Comparison of ENCODE assay signal across 1 cellular context in the genomic region with DNA sequence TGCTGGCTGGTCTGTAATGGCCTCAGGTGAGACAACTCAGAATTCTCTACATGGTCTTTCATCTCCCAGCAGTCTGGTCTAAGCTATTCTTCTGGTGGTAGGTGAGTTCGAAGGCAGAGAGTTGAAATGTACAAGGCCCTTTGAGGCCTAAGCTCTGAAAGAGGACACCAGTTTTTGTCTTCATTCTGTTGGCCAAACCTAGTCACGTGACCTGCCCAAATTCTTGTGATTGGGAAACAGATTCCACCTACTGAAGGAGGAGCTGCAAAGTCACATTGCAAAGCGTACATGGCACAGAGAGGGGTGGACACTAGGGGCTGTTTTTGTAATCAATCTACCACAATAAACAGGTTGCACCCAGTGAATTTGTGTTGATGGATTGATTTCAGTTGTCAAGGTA.
TF ChIP-seq lines count a peak whose summit lies in the region.

No MANE protein-coding gene starts in this region.

TF ChIP-seq in K562, 482 proteins besides CTCF, POLR2A, EP300 and RAD21 (continued from another document):
- TF ChIP-seq, protein P1, sequence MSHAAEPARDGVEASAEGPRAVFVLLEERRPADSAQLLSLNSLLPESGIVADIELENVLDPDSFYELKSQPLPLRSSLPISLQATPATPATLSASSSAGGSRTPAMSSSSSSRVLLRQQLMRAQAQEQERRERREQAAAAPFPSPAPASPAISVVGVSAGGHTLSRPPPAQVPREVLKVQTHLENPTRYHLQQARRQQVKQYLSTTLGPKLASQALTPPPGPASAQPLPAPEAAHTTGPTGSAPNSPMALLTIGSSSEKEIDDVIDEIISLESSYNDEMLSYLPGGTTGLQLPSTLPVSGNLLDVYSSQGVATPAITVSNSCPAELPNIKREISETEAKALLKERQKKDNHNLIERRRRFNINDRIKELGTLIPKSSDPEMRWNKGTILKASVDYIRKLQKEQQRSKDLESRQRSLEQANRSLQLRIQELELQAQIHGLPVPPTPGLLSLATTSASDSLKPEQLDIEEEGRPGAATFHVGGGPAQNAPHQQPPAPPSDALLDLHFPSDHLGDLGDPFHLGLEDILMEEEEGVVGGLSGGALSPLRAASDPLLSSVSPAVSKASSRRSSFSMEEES (CRISPR knock-in tag; IDR thresholded peaks at IDR 0.05) = peak; percentile 95
- TF ChIP-seq SPI1 (IDR thresholded peaks at IDR 0.05; ENCODE audit: borderline replicate concordance, low read depth, low read length) (no peak), TBL1XR1 (IDR thresholded peaks at IDR 0.05; ENCODE audit: low read length in 2 of 2) (no peak), ZNF121 (CRISPR knock-in tag; conservative IDR thresholded peaks at IDR 0.05) (no peak), MYBL2 (IDR thresholded peaks at IDR 0.05; ENCODE audit: low read depth) (no peak), MYBL2 (CRISPR knock-in tag; IDR thresholded peaks at IDR 0.05; ENCODE audit: borderline replicate concordance) (no peak), MYC (IDR thresholded peaks at IDR 0.05; ENCODE audit: low read depth, low read length) (no peak), MYC (CRISPR knock-in tag; IDR thresholded peaks at IDR 0.05; ENCODE audit: borderline replicate concordance, low read depth) (no peak), TOE1 (IDR thresholded peaks at IDR 0.05; ENCODE audit: borderline replicate concordance) (peak; percentile 83), TOE1 (CRISPR knock-in tag; IDR thresholded peaks at IDR 0.05; ENCODE audit: borderline replicate concordance, low read depth) (no peak), ZNF212 (CRISPR knock-in tag; IDR thresholded peaks at IDR 0.05) (no peak), NCOA2 (IDR thresholded peaks at IDR 0.05; ENCODE audit: partially characterized antibody in 2 of 2) (no peak), NFYB (IDR thresholded peaks at IDR 0.05; ENCODE audit: extremely low read depth, insufficient read length) (peak; percentile 22), LCOR (CRISPR knock-in tag; IDR thresholded peaks at IDR 0.05) (no peak), RAD51 (IDR thresholded peaks at IDR 0.05; ENCODE audit: borderline replicate concordance, low read depth) (peak; percentile 91), CBFA2T2 (conservative IDR thresholded peaks at IDR 0.05) (peak; percentile 68), ZEB2 (IDR thresholded peaks at IDR 0.05) (no peak)
- TF ChIP-seq, protein P2, sequence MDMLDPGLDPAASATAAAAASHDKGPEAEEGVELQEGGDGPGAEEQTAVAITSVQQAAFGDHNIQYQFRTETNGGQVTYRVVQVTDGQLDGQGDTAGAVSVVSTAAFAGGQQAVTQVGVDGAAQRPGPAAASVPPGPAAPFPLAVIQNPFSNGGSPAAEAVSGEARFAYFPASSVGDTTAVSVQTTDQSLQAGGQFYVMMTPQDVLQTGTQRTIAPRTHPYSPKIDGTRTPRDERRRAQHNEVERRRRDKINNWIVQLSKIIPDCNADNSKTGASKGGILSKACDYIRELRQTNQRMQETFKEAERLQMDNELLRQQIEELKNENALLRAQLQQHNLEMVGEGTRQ (CRISPR knock-in tag; IDR thresholded peaks at IDR 0.05) = peak; percentile 62
- TF ChIP-seq, protein P3, sequence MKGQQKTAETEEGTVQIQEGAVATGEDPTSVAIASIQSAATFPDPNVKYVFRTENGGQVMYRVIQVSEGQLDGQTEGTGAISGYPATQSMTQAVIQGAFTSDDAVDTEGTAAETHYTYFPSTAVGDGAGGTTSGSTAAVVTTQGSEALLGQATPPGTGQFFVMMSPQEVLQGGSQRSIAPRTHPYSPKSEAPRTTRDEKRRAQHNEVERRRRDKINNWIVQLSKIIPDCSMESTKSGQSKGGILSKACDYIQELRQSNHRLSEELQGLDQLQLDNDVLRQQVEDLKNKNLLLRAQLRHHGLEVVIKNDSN (CRISPR knock-in tag; IDR thresholded peaks at IDR 0.05) = peak; percentile 55
- TF ChIP-seq, protein P4, sequence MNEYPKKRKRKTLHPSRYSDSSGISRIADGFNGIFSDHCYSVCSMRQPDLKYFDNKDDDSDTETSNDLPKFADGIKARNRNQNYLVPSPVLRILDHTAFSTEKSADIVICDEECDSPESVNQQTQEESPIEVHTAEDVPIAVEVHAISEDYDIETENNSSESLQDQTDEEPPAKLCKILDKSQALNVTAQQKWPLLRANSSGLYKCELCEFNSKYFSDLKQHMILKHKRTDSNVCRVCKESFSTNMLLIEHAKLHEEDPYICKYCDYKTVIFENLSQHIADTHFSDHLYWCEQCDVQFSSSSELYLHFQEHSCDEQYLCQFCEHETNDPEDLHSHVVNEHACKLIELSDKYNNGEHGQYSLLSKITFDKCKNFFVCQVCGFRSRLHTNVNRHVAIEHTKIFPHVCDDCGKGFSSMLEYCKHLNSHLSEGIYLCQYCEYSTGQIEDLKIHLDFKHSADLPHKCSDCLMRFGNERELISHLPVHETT (CRISPR knock-in tag; conservative IDR thresholded peaks at IDR 0.05 in 1 of 2, IDR thresholded peaks at IDR 0.05 in 1 of 2) = no peak
- TF ChIP-seq, protein P5, sequence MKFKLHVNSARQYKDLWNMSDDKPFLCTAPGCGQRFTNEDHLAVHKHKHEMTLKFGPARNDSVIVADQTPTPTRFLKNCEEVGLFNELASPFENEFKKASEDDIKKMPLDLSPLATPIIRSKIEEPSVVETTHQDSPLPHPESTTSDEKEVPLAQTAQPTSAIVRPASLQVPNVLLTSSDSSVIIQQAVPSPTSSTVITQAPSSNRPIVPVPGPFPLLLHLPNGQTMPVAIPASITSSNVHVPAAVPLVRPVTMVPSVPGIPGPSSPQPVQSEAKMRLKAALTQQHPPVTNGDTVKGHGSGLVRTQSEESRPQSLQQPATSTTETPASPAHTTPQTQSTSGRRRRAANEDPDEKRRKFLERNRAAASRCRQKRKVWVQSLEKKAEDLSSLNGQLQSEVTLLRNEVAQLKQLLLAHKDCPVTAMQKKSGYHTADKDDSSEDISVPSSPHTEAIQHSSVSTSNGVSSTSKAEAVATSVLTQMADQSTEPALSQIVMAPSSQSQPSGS (CRISPR knock-in tag; IDR thresholded peaks at IDR 0.05) = no peak
